1 cellular context compared by ENCODE assay signal in the genomic region with DNA sequence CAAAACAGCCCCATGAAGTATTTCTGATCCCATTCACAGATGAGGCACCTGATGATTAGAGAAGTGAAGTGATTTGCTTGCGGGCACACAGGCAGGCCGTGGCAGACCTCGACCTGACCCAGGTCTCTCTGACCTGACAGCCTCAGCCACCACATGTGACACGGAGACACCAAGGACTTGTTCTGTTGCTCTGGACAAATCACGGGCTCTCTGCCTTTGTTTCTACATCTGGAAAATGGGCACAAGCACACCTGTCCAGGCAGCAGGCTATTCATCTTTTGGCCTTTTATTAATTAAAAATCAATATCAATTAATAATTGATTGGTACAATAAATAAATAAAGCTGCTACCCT.
A peak's percentile ranks its signal among the peaks of the same experiment; 100 is the strongest.
TF ChIP-seq lines count a peak whose summit lies in the region.

No MANE protein-coding gene starts in this region.

TF ChIP-seq in GM12878, 131 proteins besides CTCF, POLR2A, EP300 and RAD21:
- TF ChIP-seq CUX1 (IDR thresholded peaks at IDR 0.05; ENCODE audit: insufficient replicate concordance, low read depth, low read length) (no peak), NFYA (IDR thresholded peaks at IDR 0.05; ENCODE audit: borderline replicate concordance, low read depth, low read length) (no peak), PML (IDR thresholded peaks at IDR 0.05; ENCODE audit: low read length) (no peak), KDM1A (IDR thresholded peaks at IDR 0.05; ENCODE audit: borderline replicate concordance) (no peak), GABPA (IDR thresholded peaks at IDR 0.05; ENCODE audit: low read depth) (no peak), CHD4 (IDR thresholded peaks at IDR 0.05) (no peak), MLLT1 (IDR thresholded peaks at IDR 0.05) (no peak), NR2F1 (conservative IDR thresholded peaks at IDR 0.05) (0 out of 2 replicates have a peak, but pooled peaks have one; percentile 39), EGR1 (IDR thresholded peaks at IDR 0.05; ENCODE audit: borderline replicate concordance in 1 of 2, low read depth in 2 of 2, low read length in 2 of 2) (no peak), SMARCA5 (IDR thresholded peaks at IDR 0.05) (no peak), NBN (IDR thresholded peaks at IDR 0.05) (0 out of 2 replicates have a peak, but pooled peaks have one; percentile 33), BHLHE40 (IDR thresholded peaks at IDR 0.05; ENCODE audit: borderline replicate concordance in 1 of 2, low read depth in 2 of 2, low read length in 1 of 2) (peak in 1 of 2 experiments; percentile 19; a peak in 2 of 4 replicates)
- TF ChIP-seq, protein P1, sequence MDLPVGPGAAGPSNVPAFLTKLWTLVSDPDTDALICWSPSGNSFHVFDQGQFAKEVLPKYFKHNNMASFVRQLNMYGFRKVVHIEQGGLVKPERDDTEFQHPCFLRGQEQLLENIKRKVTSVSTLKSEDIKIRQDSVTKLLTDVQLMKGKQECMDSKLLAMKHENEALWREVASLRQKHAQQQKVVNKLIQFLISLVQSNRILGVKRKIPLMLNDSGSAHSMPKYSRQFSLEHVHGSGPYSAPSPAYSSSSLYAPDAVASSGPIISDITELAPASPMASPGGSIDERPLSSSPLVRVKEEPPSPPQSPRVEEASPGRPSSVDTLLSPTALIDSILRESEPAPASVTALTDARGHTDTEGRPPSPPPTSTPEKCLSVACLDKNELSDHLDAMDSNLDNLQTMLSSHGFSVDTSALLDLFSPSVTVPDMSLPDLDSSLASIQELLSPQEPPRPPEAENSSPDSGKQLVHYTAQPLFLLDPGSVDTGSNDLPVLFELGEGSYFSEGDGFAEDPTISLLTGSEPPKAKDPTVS (IDR thresholded peaks at IDR 0.05; ENCODE audit: low read depth, low read length), result no peak
